In genomic region chr1:33460947-33461629, GRCh38 we compare ENCODE assay signal across 9 cellular contexts. TPM values are rescaled to one million over a fixed set of nuclear protein-coding genes. Genes with fewer than 3 reads are reported as not detected.
DNase-seq lines count a peak whose midpoint lies in the region; ATAC-seq, FAIRE-seq and TF ChIP-seq lines count a peak whose summit lies in the region.
"Had no signal": no experiment of that assay in that cellular context is flagged by ENCODE, and none has a peak within 500 bp of the region (broad histone marks: within the 10 kb centered on the region; RNA-seq: fewer than 3 reads in every experiment).

No MANE protein-coding gene starts in this region.

- 73% methylated on average over 4 of the region's 4 CpGs for WGBS in liver
- WGBS in HepG2 (ENCODE audit: low lambda C conversion rate), result 57% methylated on average over 2 of the region's 4 CpGs

- TF ChIP-seq EP300 in HepG2 (IDR thresholded peaks at IDR 0.05; ENCODE audit: low read depth in 2 of 2, low read length in 2 of 2), result no peak
- no peak for TF ChIP-seq EP300 in HepG2 (CRISPR knock-in tag; IDR thresholded peaks at IDR 0.05; ENCODE audit: borderline replicate concordance)

- H3K4me1 ChIP-seq in liver (ENCODE audit: control insufficient read depth in 4 of 4, insufficient read depth in 4 of 4, low read length in 3 of 4) (no peaks in the 10 kb centered on the region), HepG2 (ENCODE audit: insufficient read depth, low read length) (no peaks in the 10 kb centered on the region)

- CTCF ChIA-PET in HepG2 (lab: Yijun Ruan, JAX; ENCODE audit: low intra/inter-chr PET ratio, low total read pairs), result no interaction called here

- H3K27ac ChIP-seq in liver (ENCODE audit: low read depth in 1 of 2, low read length in 2 of 2) (no peak overlapping the region), HepG2 (ENCODE audit: extremely low read length, insufficient read depth, low read length) (no peak overlapping the region)

- no peak for ATAC-seq in HepG2
- ATAC-seq in left ventricle myocardium superior, result peak; percentile 79
- ATAC-seq: naive thymus-derived CD8-positive, alpha-beta T cell had no signal

- H3K9me3 ChIP-seq in liver (ENCODE audit: control insufficient read depth in 4 of 4, low read length in 3 of 4) (no peaks in the 10 kb centered on the region), HepG2 (ENCODE audit: low read length) (no peaks in the 10 kb centered on the region)

- TF ChIP-seq POLR2A in HepG2 (IDR thresholded peaks at IDR 0.05; ENCODE audit: insufficient read depth in 1 of 2, low read depth in 2 of 2, low read length in 2 of 2), result no peak

- DNase-seq in HepG2 (ENCODE audit: low spot score), result no peak
- peak; percentile 17 for DNase-seq in KG1 (lab: John Stamatoyannopoulos, UW)
- DNase-seq in left ventricle myocardium superior, result peak; percentile 73
- no peak for DNase-seq in urothelium cell line (ENCODE audit: low spot score)
- no peak for DNase-seq in GDM1 (lab: John Stamatoyannopoulos, UW)
- no peak for DNase-seq in activated CD8-positive, alpha-beta memory T cell treated with anti-CD3 and anti-CD28 coated beads, Interleukin-2, amount 50 U/mL, for 48 hours
- DNase-seq in cortex of kidney (lab: John Stamatoyannopoulos, UW), result no peak

- no TSS peak for BruUV-seq in HepG2 (replicated peaks; lab: Mats Ljungman, UMichigan)

- H3K4me3 ChIP-seq in liver (ENCODE audit: low read depth in 1 of 3, low read length in 3 of 3) (no peak overlapping the region), HepG2 (replicated peaks in 1 of 3; ENCODE audit: insufficient read depth in 1 of 3, low read depth in 2 of 3, low read length in 3 of 3) (no peak overlapping the region)

- TF ChIP-seq CTCF in liver (IDR thresholded peaks at IDR 0.05; ENCODE audit: low read depth, low read length, missing input control) (no peak), HepG2 (CRISPR knock-in tag; IDR thresholded peaks at IDR 0.05) (no peak)

- no peaks in the 10 kb centered on the region for H3K79me2 ChIP-seq in HepG2 (ENCODE audit: insufficient read depth, low read length)

- H3K27me3 ChIP-seq in liver (ENCODE audit: control insufficient read depth in 4 of 4, insufficient read depth in 4 of 4, low read length in 3 of 4) (no peaks in the 10 kb centered on the region), HepG2 (ENCODE audit: control insufficient read depth in 1 of 2, insufficient read depth in 2 of 2, low read length in 2 of 2) (peaks cover 3 to 23% of the 10 kb centered on the region in 2 experiments; a peak in 2 of 5 replicates)

- H3K36me3 ChIP-seq in liver (ENCODE audit: control insufficient read depth in 4 of 4, insufficient read depth in 3 of 4, low read depth in 1 of 4, low read length in 3 of 4), result no peaks in the 10 kb centered on the region
- no peaks in the 10 kb centered on the region for H3K36me3 ChIP-seq in HepG2 (replicated peaks in 1 of 2; ENCODE audit: control insufficient read depth in 1 of 2, insufficient read depth in 2 of 2, low read length in 2 of 2)

- H3K9ac ChIP-seq in liver (ENCODE audit: low read depth in 1 of 2, low read length in 2 of 2) (no peak overlapping the region), HepG2 (ENCODE audit: insufficient read depth, low read depth, low read length) (no peak overlapping the region)

- no peak overlapping the region for H2AFZ ChIP-seq in HepG2 (ENCODE audit: low read length)

- FAIRE-seq in HepG2 (lab: Jason Lieb, UNC) (no peak), urothelium cell line (lab: Jason Lieb, UNC) (no peak)

- intact Hi-C loops in HepG2 (cut with micrococcal nuclease; ENCODE audit: unreplicated experiment), result no loop called here
- intact Hi-C loops in left ventricle myocardium superior (cut with micrococcal nuclease), result no loop called here

- H4K20me1 ChIP-seq in HepG2 (ENCODE audit: insufficient read depth, low read length), result no peaks in the 10 kb centered on the region

- in situ Hi-C loops in HepG2 (cut with HindIII; ENCODE audit: extremely low pct_ligation_motif_present, low pct_unique_long_range_greater_than_20kb), result loop anchor here (10.0 kb wide), 1 partner anchor 86 kb away; no protein-coding TSS in a partner anchor

- POLR2A ChIA-PET in HepG2 (lab: Yijun Ruan, JAX), result no interaction called here

- no peak overlapping the region for H3K4me2 ChIP-seq in HepG2 (ENCODE audit: low read depth, low read length)

- TF ChIP-seq RAD21 in liver (IDR thresholded peaks at IDR 0.05) (no peak), HepG2 (CRISPR knock-in tag; IDR thresholded peaks at IDR 0.05) (no peak)

TF ChIP-seq in liver, 16 proteins besides CTCF, POLR2A, EP300 and RAD21:
- TF ChIP-seq NR2F2 (IDR thresholded peaks at IDR 0.05), result peak; percentile 6
- no peak for TF ChIP-seq ATF3 (IDR thresholded peaks at IDR 0.05)

TF ChIP-seq in HepG2, 621 proteins besides CTCF, POLR2A, EP300 and RAD21 (continues in another document):
- TF ChIP-seq PAWR (CRISPR knock-in tag; IDR thresholded peaks at IDR 0.05; ENCODE audit: borderline replicate concordance), result no peak
- no peak for TF ChIP-seq ONECUT2 (CRISPR knock-in tag; IDR thresholded peaks at IDR 0.05)
- no peak for TF ChIP-seq CCDC6 (CRISPR knock-in tag; IDR thresholded peaks at IDR 0.05)
- TF ChIP-seq SSRP1 (CRISPR knock-in tag; IDR thresholded peaks at IDR 0.05), result no peak
- no peak for TF ChIP-seq EEA1 (CRISPR knock-in tag; IDR thresholded peaks at IDR 0.05; ENCODE audit: borderline replicate concordance)

RNA-seq across cellular contexts. Expression of gene ZSCAN20, which starts 11.4 kb away (rescaled TPM):
- 1 to 10 TPM; 1.8 to 2.3 TPM for total RNA-seq in liver
- under 1 TPM; 0.48 to 0.92 TPM for polyA plus RNA-seq in liver
- 2.8 TPM in 2 replicates for total RNA-seq in HepG2 (2016; rRNA removed; fragmentation: Illumina TruSeq; extraction: Trizol)
- total RNA-seq in HepG2 (2016; cell fraction: cytosol; rRNA removed; fragmentation: Illumina TruSeq; extraction: Trizol; ENCODE audit: low read depth), result 0.40 and 0.44 TPM in 2 replicates
- total RNA-seq in HepG2 (2016; cell fraction: insoluble cytoplasmic fraction; rRNA removed; fragmentation: Illumina TruSeq; extraction: Trizol), result 2.6 and 2.9 TPM in 2 replicates
- total RNA-seq in HepG2 (2016; cell fraction: membrane; rRNA removed; fragmentation: Illumina TruSeq; extraction: Trizol), result 0.69 and 1.1 TPM in 2 replicates
- total RNA-seq in HepG2 (2016; cell fraction: nucleus; rRNA removed; fragmentation: Illumina TruSeq; extraction: Trizol), result 3.5 and 4.5 TPM in 2 replicates
- 1.1 and 1.3 TPM in 2 replicates for polyA plus RNA-seq in HepG2 (2011; rRNA removed)
- 0.56 and 0.94 TPM in 2 replicates for polyA plus RNA-seq in HepG2 (2011; cell fraction: cytosol; rRNA removed)
- 3.0 TPM in 2 replicates for polyA plus RNA-seq in HepG2 (2011; cell fraction: nucleus; rRNA removed)
- polyA plus RNA-seq in HepG2 (2012), result 1.1 and 1.6 TPM in 2 replicates
- polyA plus RNA-seq in HepG2 (2016; cell fraction: cytosol; fragmentation: Illumina TruSeq; extraction: Trizol; ENCODE audit: low read depth), result 0.07 and 0.16 TPM in 2 replicates
- polyA plus RNA-seq in HepG2 (2016; cell fraction: insoluble cytoplasmic fraction; fragmentation: Illumina TruSeq; extraction: Trizol; ENCODE audit: low read depth), result 0.71 and 0.93 TPM in 2 replicates
- 0.31 and 0.36 TPM in 2 replicates for polyA plus RNA-seq in HepG2 (2016; cell fraction: membrane; fragmentation: Illumina TruSeq; extraction: Trizol; ENCODE audit: low read depth)
- polyA plus RNA-seq in HepG2 (2016; cell fraction: nucleus; fragmentation: Illumina TruSeq; extraction: Trizol; ENCODE audit: insufficient read depth, low read depth), result 3.3 and 4.0 TPM in 2 replicates
- polyA minus RNA-seq in HepG2 (2011; rRNA and poly(A)+ RNA removed; ENCODE audit: low replicate concordance), result 3.6 and 6.6 TPM in 2 replicates
- 1.8 and 2.0 TPM in 2 replicates for polyA minus RNA-seq in HepG2 (2011; cell fraction: cytosol; rRNA and poly(A)+ RNA removed)
- 4.9 and 6.6 TPM in 2 replicates for polyA minus RNA-seq in HepG2 (2011; cell fraction: nucleus; rRNA and poly(A)+ RNA removed)
- total RNA-seq in left ventricle myocardium superior, result 4.4 TPM

RNA-seq across cellular contexts. Expression of gene PHC2, which starts 30.2 kb away (rescaled TPM):
- 10 to 100 TPM; 27.0 to 67.8 TPM for total RNA-seq in liver
- 10 to 100 TPM; 19.1 to 62.3 TPM for polyA plus RNA-seq in liver
- 52.5 and 53.5 TPM in 2 replicates for total RNA-seq in HepG2 (2016; rRNA removed; fragmentation: Illumina TruSeq; extraction: Trizol)
- total RNA-seq in HepG2 (2016; cell fraction: cytosol; rRNA removed; fragmentation: Illumina TruSeq; extraction: Trizol; ENCODE audit: low read depth), result 37.8 and 42.1 TPM in 2 replicates
- total RNA-seq in HepG2 (2016; cell fraction: insoluble cytoplasmic fraction; rRNA removed; fragmentation: Illumina TruSeq; extraction: Trizol), result 44.7 and 53.5 TPM in 2 replicates
- 102 and 120 TPM in 2 replicates for total RNA-seq in HepG2 (2016; cell fraction: membrane; rRNA removed; fragmentation: Illumina TruSeq; extraction: Trizol)
- 27.9 and 32.8 TPM in 2 replicates for total RNA-seq in HepG2 (2016; cell fraction: nucleus; rRNA removed; fragmentation: Illumina TruSeq; extraction: Trizol)
- 84.9 and 100 TPM in 2 replicates for polyA plus RNA-seq in HepG2 (2011; rRNA removed)
- 86.4 and 90.4 TPM in 2 replicates for polyA plus RNA-seq in HepG2 (2011; cell fraction: cytosol; rRNA removed)
- polyA plus RNA-seq in HepG2 (2011; cell fraction: nucleus; rRNA removed), result 83.8 and 90.8 TPM in 2 replicates
- 70.9 and 73.7 TPM in 2 replicates for polyA plus RNA-seq in HepG2 (2012)
- 41.6 and 55.3 TPM in 2 replicates for polyA plus RNA-seq in HepG2 (2016; cell fraction: cytosol; fragmentation: Illumina TruSeq; extraction: Trizol; ENCODE audit: low read depth)
- polyA plus RNA-seq in HepG2 (2016; cell fraction: insoluble cytoplasmic fraction; fragmentation: Illumina TruSeq; extraction: Trizol; ENCODE audit: low read depth), result 61.1 and 69.9 TPM in 2 replicates
- polyA plus RNA-seq in HepG2 (2016; cell fraction: membrane; fragmentation: Illumina TruSeq; extraction: Trizol; ENCODE audit: low read depth), result 98.3 and 114 TPM in 2 replicates
- polyA plus RNA-seq in HepG2 (2016; cell fraction: nucleus; fragmentation: Illumina TruSeq; extraction: Trizol; ENCODE audit: insufficient read depth, low read depth), result 62.2 and 63.0 TPM in 2 replicates
- 24.7 and 72.3 TPM in 2 replicates for polyA minus RNA-seq in HepG2 (2011; rRNA and poly(A)+ RNA removed; ENCODE audit: low replicate concordance)
- polyA minus RNA-seq in HepG2 (2011; cell fraction: cytosol; rRNA and poly(A)+ RNA removed), result 33.1 and 41.3 TPM in 2 replicates
- polyA minus RNA-seq in HepG2 (2011; cell fraction: nucleus; rRNA and poly(A)+ RNA removed), result 23.3 and 28.7 TPM in 2 replicates
- total RNA-seq in left ventricle myocardium superior, result 118 TPM

Comparison
In these comparisons a context has a peak if more than half of its experiments do, and no peak if none do; other contexts are left out.
1. DNase-seq: peak in KG1 (single experiment) and left ventricle myocardium superior (single experiment); none in HepG2 (single experiment), urothelium cell line (single experiment), GDM1 (single experiment), activated CD8-positive, alpha-beta memory T cell treated with anti-CD3 and anti-CD28 coated beads, Interleukin-2, amount 50 U/mL, for 48 hours (single experiment) and cortex of kidney (single experiment).